17 cellular contexts compared by ENCODE assay signal in genomic region chr1:234589854-234590620, GRCh38. TPM values are rescaled to one million over a fixed set of nuclear protein-coding genes. Genes with fewer than 3 reads are reported as not detected.
DNase-seq lines count a peak whose midpoint lies in the region; ATAC-seq, FAIRE-seq and TF ChIP-seq lines count a peak whose summit lies in the region.
"Had no signal": no experiment of that assay in that cellular context is flagged by ENCODE, and none has a peak within 500 bp of the region (broad histone marks: within the 10 kb centered on the region; RNA-seq: fewer than 3 reads in every experiment).

No MANE protein-coding gene starts in this region.

- no peaks in the 10 kb centered on the region for H3K9me3 ChIP-seq in thyroid gland
- H3K9me3 ChIP-seq: A549, HAP-1, neutrophil had no signal

- intact Hi-C loops in thyroid gland (cut with DNase I), result loop anchor here (5.0 to 10.0 kb wide), 2 partner anchors 38 to 95 kb away; no protein-coding TSS in a partner anchor

- TF ChIP-seq CTCF in bronchial epithelial cell (IDR thresholded peaks at IDR 0.05; ENCODE audit: insufficient read depth, low read length, severe bottlenecking) (no peak), thyroid gland (IDR thresholded peaks at IDR 0.05) (no peak)

- H3K36me3 ChIP-seq in bronchial epithelial cell (ENCODE audit: control insufficient read depth, insufficient read depth, low read length) (no peaks in the 10 kb centered on the region), thyroid gland (no peaks in the 10 kb centered on the region)
- H3K36me3 ChIP-seq: HAP-1, neutrophil had no signal

- no peak overlapping the region for H3K27ac ChIP-seq in thyroid gland
- H3K27ac ChIP-seq: neutrophil had no signal

- H3K27me3 ChIP-seq in bronchial epithelial cell (ENCODE audit: control insufficient read depth, insufficient read depth, low read length), result no peaks in the 10 kb centered on the region
- H3K27me3 ChIP-seq in thyroid gland, result no peaks in the 10 kb centered on the region
- H3K27me3 ChIP-seq: neutrophil had no signal

- 92 to 93% methylated on average over 7 of the region's 7 CpGs for WGBS in thyroid gland, 2 donors

- peak; percentile 64 for FAIRE-seq in bronchial epithelial cell (lab: Jason Lieb, UNC)
- FAIRE-seq: A549, islet of Langerhans had no signal

- no peak for ATAC-seq in GM21619 (IDR thresholded peaks at IDR 0.05; ENCODE audit: unreplicated experiment)
- ATAC-seq: A549, T-cell had no signal

- H3K4me3 ChIP-seq in bronchial epithelial cell (ENCODE audit: low read depth, low read length) (no peak overlapping the region), thyroid gland (replicated peaks in 1 of 3) (no peak overlapping the region)
- H3K4me3 ChIP-seq: A549, HAP-1 had no signal

- no peak for TF ChIP-seq POLR2A in thyroid gland (IDR thresholded peaks at IDR 0.05)

- H3K4me1 ChIP-seq in thyroid gland, result no peaks in the 10 kb centered on the region
- H3K4me1 ChIP-seq: HAP-1 had no signal

- DNase-seq in NCI-H524 (lab: John Stamatoyannopoulos, UW) (peak; percentile 31 to 67), NCI-H524 treated with DMSO at 0.1 percent for 48 hours (lab: John Stamatoyannopoulos, UW) (no peak), bronchial epithelial cell (ENCODE audit: low read depth) (peak; percentile 81), iris pigment epithelial cell (ENCODE audit: low read depth) (peak; percentile 37), SIG-M5 treated with dmso at 0.1 percent for 504 hours (lab: John Stamatoyannopoulos, UW; ENCODE audit: unreplicated experiment) (no peak), NCI-H1092 (lab: John Stamatoyannopoulos, UW) (no peak), thyroid gland (no peak)
- DNase-seq: activated CD4-positive, alpha-beta memory T cell treated with anti-CD3 and anti-CD28 coated beads, Interleukin-2, amount 10 ng/mL, durations not matched to agents 7 days and 5 days; effector CD8-positive, alpha-beta T cell; GF-D8; NCI-H526; T-cell had no signal

RNA-seq across cellular contexts. Expression of gene IRF2BP2, which starts 19.9 kb away (rescaled TPM):
- total RNA-seq in bronchial epithelial cell (64.1 and 80.3 TPM in 2 replicates), thyroid gland (100 to 1,000 TPM; 106 to 125 (median 115) TPM)

Comparison
In these comparisons a context has a peak if more than half of its experiments do, and no peak if none do; other contexts are left out.
1. DNase-seq: peak in NCI-H524 (2 of 2), bronchial epithelial cell (single experiment) and iris pigment epithelial cell (single experiment); none in NCI-H524 treated with DMSO at 0.1 percent for 48 hours (single experiment), SIG-M5 treated with dmso at 0.1 percent for 504 hours (single experiment), NCI-H1092 (single experiment) and thyroid gland (0 of 2).